Comparison of ENCODE assay signal across 12 cellular contexts in genomic region chr5:169576181-169576598, GRCh38. TPM values are rescaled to one million over a fixed set of nuclear protein-coding genes. Genes with fewer than 3 reads are reported as not detected.
DNase-seq lines count a peak whose midpoint lies in the region; ATAC-seq and TF ChIP-seq lines count a peak whose summit lies in the region.
"Had no signal": no experiment of that assay in that cellular context is flagged by ENCODE, and none has a peak within 500 bp of the region (broad histone marks: within the 10 kb centered on the region; RNA-seq: fewer than 3 reads in every experiment).

No MANE protein-coding gene starts in this region.

- H3K4me1 Mint-ChIP-seq in nephron (peaks cover 24% of the 10 kb centered on the region), T-cell (no peaks in the 10 kb centered on the region)

- no peak overlapping the region for H3K27ac ChIP-seq in epithelial cell of prostate
- H3K27ac ChIP-seq: adrenal gland had no signal

- POLR2A ChIA-PET in T-cell (lab: Charles Lee), result no interaction called here

- H3K36me3 Mint-ChIP-seq in nephron (ENCODE audit: low read depth) (no peaks in the 10 kb centered on the region), T-cell (no peaks in the 10 kb centered on the region)

- CTCF ChIA-PET in T-cell (lab: Charles Lee), result no interaction called here

- H3K4me3 Mint-ChIP-seq in nephron (peak overlapping the region in 1 of 3 experiments; percentile 32), T-cell (no peak overlapping the region)

- in situ Hi-C loops in Caki2 (cut with HindIII; ENCODE audit: low pct_unique_long_range_greater_than_20kb, low sequenced_read_pairs), result no loop called here

- H3K27ac Mint-ChIP-seq in nephron (peak overlapping the region in 2 of 3 experiments; percentile 63 to 81), T-cell (no peak overlapping the region)

- no peak for ATAC-seq in T-cell (replicated peaks in 1 of 4)
- ATAC-seq in GM18498 (IDR thresholded peaks at IDR 0.05; ENCODE audit: unreplicated experiment), result no peak
- ATAC-seq: left lobe of liver had no signal

- TF ChIP-seq CTCF in nephron (IDR thresholded peaks at IDR 0.05; ENCODE audit: unreplicated experiment in 3 of 3), result no peak

- H3K27me3 Mint-ChIP-seq in nephron (ENCODE audit: low read depth) (peaks cover 8% of the 10 kb centered on the region), T-cell (peaks cover 15 to 23% of the 10 kb centered on the region in 2 donors)

- peak; percentile 21 for DNase-seq in Caki2 (ENCODE audit: low read depth)
- peak; percentile 86 for DNase-seq in M059J (ENCODE audit: low read depth)
- peak; percentile 66 for DNase-seq in epithelial cell of prostate (ENCODE audit: low read depth, low spot score)
- DNase-seq in SKM-1 (lab: John Stamatoyannopoulos, UW; ENCODE audit: unreplicated experiment), result no peak
- DNase-seq in T-cell, result no peak
- no peak for DNase-seq in nucleus accumbens (lab: John Stamatoyannopoulos, UW)
- DNase-seq: Caco-2, retina had no signal

- H3K9me3 Mint-ChIP-seq in nephron (no peaks in the 10 kb centered on the region), T-cell (no peaks in the 10 kb centered on the region)

RNA-seq across cellular contexts. Expression of gene SPDL1, which starts 7.4 kb away (rescaled TPM):
- 16.9 and 34.7 TPM in 2 replicates for total RNA-seq in Caki2 (2014; rRNA removed; shearing (Covaris generic); ENCODE audit: low replicate concordance)
- total RNA-seq in M059J (2014; rRNA removed; shearing (Covaris generic)), result 158 and 167 TPM in 2 replicates
- total RNA-seq in T-cell, result 10 to 100 TPM in 4 of 5 donors, 1 to 10 TPM in 1; 3.2 to 13.8 (median 11.9) TPM

Comparison
In these comparisons a context has a peak if more than half of its experiments do, and no peak if none do; other contexts are left out.
1. DNase-seq: peak in Caki2 (single experiment), M059J (single experiment) and epithelial cell of prostate (single experiment); none in SKM-1 (single experiment), T-cell (0 of 34) and nucleus accumbens (0 of 56).
2. H3K27ac Mint-ChIP-seq: peak in nephron (2 of 3); none in T-cell (0 of 2).